20 cellular contexts compared by ENCODE assay signal in the genomic region with DNA sequence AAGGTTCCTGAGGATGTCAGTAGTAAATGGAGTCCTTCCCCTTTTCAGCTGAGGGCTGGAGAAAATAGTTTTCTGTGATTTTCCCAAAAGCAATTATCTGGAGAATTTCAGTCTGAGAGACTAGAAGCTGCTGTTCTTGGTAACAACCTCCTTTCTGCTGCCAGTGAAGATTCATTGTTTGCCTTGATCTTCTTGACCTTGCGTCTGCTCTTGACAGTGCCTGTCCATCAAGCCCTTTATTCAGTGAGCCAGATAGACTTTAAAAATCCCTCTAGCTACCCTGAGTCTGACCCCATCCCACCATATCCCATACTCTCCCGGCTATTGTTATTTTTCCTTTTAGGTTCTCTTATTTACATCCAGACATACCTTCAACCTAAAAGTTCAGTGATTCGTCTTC.
"Had no signal": no experiment of that assay in that cellular context is flagged by ENCODE, and none has a peak within 500 bp of the region (broad histone marks: within the 10 kb centered on the region; RNA-seq: fewer than 3 reads in every experiment).

No MANE protein-coding gene starts in this region.

- DNase-seq: activated CD4-positive, alpha-beta T cell treated with anti-CD3 and anti-CD28 coated beads, Interleukin-2, amount 50 U/mL, for 1 hour; activated CD4-positive, CD25-positive, alpha-beta regulatory T cell treated with anti-CD3 and anti-CD28 coated beads, Interleukin-2, amount 50 U/mL, for 72 hours; activated CD8-positive, alpha-beta memory T cell treated with anti-CD3 and anti-CD28 coated beads for 24 hours; activated CD8-positive, alpha-beta memory T cell treated with anti-CD3 and anti-CD28 coated beads, Interleukin-2, amount 50 U/mL, for 48 hours; activated gamma-delta T cell treated with Interleukin-2 at 50 U/mL for 16 hours; activated naive CD8-positive, alpha-beta T cell treated with anti-CD3 and anti-CD28 coated beads, Interleukin-2, amount 50 U/mL, for 24 hours; activated T-cell treated with anti-CD3 and anti-CD28 coated beads, Interleukin-2, amount 50 U/mL, for 48 hours; cortex of kidney; heart left ventricle; mesendoderm; naive thymus-derived CD8-positive, alpha-beta T cell; stimulated activated CD4-positive, alpha-beta T cell treated with anti-CD3 and anti-CD28 coated beads, Interleukin-2, amount 100 ng/mL, for 24 hours; stimulated activated naive CD8-positive, alpha-beta T cell treated with anti-CD3 and anti-CD28 coated beads, Interleukin-15, Interleukin-2, amounts not matched to agents 100 U/mL and 50 U/mL, for 24 hours; transverse colon had no signal

- H3K9me3 Mint-ChIP-seq: activated naive CD8-positive, alpha-beta T cell treated with anti-CD3 and anti-CD28 coated beads, Interleukin-2, amount 50 U/mL, for 24 hours; naive thymus-derived CD8-positive, alpha-beta T cell had no signal

- H3K27ac Mint-ChIP-seq: activated naive CD8-positive, alpha-beta T cell treated with anti-CD3 and anti-CD28 coated beads, Interleukin-2, amount 50 U/mL, for 24 hours had no signal

- ATAC-seq: activated naive CD8-positive, alpha-beta T cell treated with anti-CD3 and anti-CD28 coated beads, Interleukin-2, amount 50 U/mL, for 24 hours; gastroesophageal sphincter; heart left ventricle; naive thymus-derived CD8-positive, alpha-beta T cell; stimulated activated naive CD8-positive, alpha-beta T cell treated with anti-CD3 and anti-CD28 coated beads, Interleukin-15, Interleukin-2, amounts not matched to agents 100 U/mL and 50 U/mL, for 24 hours had no signal

- H3K4me3 Mint-ChIP-seq: activated naive CD8-positive, alpha-beta T cell treated with anti-CD3 and anti-CD28 coated beads, Interleukin-2, amount 50 U/mL, for 24 hours; naive thymus-derived CD8-positive, alpha-beta T cell had no signal

- H3K27me3 Mint-ChIP-seq: activated naive CD8-positive, alpha-beta T cell treated with anti-CD3 and anti-CD28 coated beads, Interleukin-2, amount 50 U/mL, for 24 hours; naive thymus-derived CD8-positive, alpha-beta T cell had no signal

- H3K27ac ChIP-seq: breast epithelium, gastroesophageal sphincter, neutrophil, parathyroid adenoma, transverse colon, vagina had no signal

- H3K4me1 ChIP-seq: breast epithelium, parathyroid adenoma had no signal

- H3K4me3 ChIP-seq: ascending aorta, breast epithelium, gastroesophageal sphincter, heart left ventricle, transverse colon, vagina had no signal

- H3K9ac ChIP-seq: parathyroid adenoma had no signal

- H3K9me3 ChIP-seq: ascending aorta, breast epithelium, gastroesophageal sphincter, heart left ventricle, neutrophil, transverse colon, vagina had no signal

- H3K36me3 ChIP-seq: ascending aorta, breast epithelium, transverse colon, vagina had no signal

- H3K27me3 ChIP-seq: ascending aorta, breast epithelium, gastroesophageal sphincter, heart left ventricle, neutrophil, transverse colon, vagina had no signal

- H3K4me1 Mint-ChIP-seq: activated naive CD8-positive, alpha-beta T cell treated with anti-CD3 and anti-CD28 coated beads, Interleukin-2, amount 50 U/mL, for 24 hours had no signal
